Comparison of ENCODE assay signal across 8 cellular contexts in the genomic region with DNA sequence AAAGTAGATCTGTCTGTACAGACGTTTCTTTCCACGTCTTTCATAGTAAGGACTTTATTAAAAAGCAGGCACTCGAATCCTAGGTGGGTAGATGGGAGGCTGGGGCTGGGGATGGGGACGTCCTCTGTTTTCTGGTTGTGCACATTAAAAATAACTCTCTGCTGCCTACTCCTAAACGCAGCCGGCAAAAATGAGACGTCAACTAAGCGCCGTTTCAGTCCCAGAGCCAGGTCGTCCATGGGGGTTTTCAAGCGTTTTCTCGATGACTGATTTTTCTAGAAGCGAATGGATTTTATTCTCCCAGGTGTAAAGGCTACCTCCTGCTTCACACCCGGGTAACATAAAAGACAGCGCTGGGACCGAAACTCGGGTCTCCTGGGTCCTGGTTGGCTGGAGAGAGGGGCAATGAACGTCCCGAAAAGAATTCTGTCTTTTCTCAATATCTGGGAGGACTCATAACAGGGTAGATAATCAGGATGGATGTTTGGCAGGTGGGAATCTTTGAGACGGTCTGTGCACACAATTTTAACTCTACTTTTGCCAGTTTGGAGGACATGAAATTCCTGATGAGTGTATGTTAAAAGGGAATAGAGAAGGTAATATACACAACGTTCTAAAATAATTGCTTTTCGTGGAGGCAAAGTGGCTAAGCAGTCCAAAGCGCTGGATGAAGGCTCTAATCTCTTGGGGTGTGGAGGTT. TPM values are rescaled to one million over a fixed set of nuclear protein-coding genes. Genes with fewer than 3 reads are reported as not detected.
DNase-seq lines count a peak whose midpoint lies in the region; ATAC-seq and TF ChIP-seq lines count a peak whose summit lies in the region.

No MANE protein-coding gene starts in this region.

- H3K9ac ChIP-seq in iPS-20b (ENCODE audit: low read depth, low read length), result peak overlapping the region; percentile 77; the same call in 1 of the 2 replicates

- 13% methylated on average over 23 of the region's 23 CpGs for WGBS in heart right ventricle, 2 donors
- WGBS in urinary bladder, result 12% methylated on average over 23 of the region's 23 CpGs

- peaks cover 4% of the 10 kb centered on the region for H3K9me3 Mint-ChIP-seq in activated CD8-positive, alpha-beta T cell treated with anti-CD3 and anti-CD28 coated beads for 36 hours

- peaks cover 56% of the 10 kb centered on the region for H3K27me3 Mint-ChIP-seq in activated CD8-positive, alpha-beta T cell treated with anti-CD3 and anti-CD28 coated beads for 36 hours

- H3K36me3 ChIP-seq in heart right ventricle, result no peaks in the 10 kb centered on the region
- no peaks in the 10 kb centered on the region for H3K36me3 ChIP-seq in iPS-20b (ENCODE audit: insufficient read depth, low read depth, low read length)
- no peaks in the 10 kb centered on the region for H3K36me3 ChIP-seq in urinary bladder (ENCODE audit: insufficient read depth)

- H3K4me3 Mint-ChIP-seq in activated CD8-positive, alpha-beta T cell treated with anti-CD3 and anti-CD28 coated beads for 36 hours, result peak overlapping the region; percentile 71

- H3K27me3 ChIP-seq in heart right ventricle (peaks cover 0 to 98% (median 65%) of the 10 kb centered on the region in 7 donors), iPS-20b (ENCODE audit: insufficient read depth, low read length) (peaks cover 10% of the 10 kb centered on the region; the same call in 1 of the 2 replicates)

- CTCF ChIA-PET in activated CD8-positive, alpha-beta T cell treated with anti-CD3 and anti-CD28 coated beads for 36 hours (lab: Charles Lee), result no interaction called here

- no peak for TF ChIP-seq CTCF in heart right ventricle (IDR thresholded peaks at IDR 0.05)
- no peak for TF ChIP-seq CTCF in activated CD8-positive, alpha-beta T cell treated with anti-CD3 and anti-CD28 coated beads for 36 hours (IDR thresholded peaks at IDR 0.05)

- peak overlapping the region; percentile 74 for H3K27ac Mint-ChIP-seq in activated CD8-positive, alpha-beta T cell treated with anti-CD3 and anti-CD28 coated beads for 36 hours

- H3K27ac ChIP-seq in heart right ventricle (peak overlapping the region in 1 of 10 donors; percentile 47), iPS-20b (ENCODE audit: low read length) (no peak overlapping the region), urinary bladder (ENCODE audit: low read depth) (no peak overlapping the region)

- no peaks in the 10 kb centered on the region for H3K36me3 Mint-ChIP-seq in activated CD8-positive, alpha-beta T cell treated with anti-CD3 and anti-CD28 coated beads for 36 hours (ENCODE audit: low read depth)

- POLR2A ChIA-PET in activated CD8-positive, alpha-beta T cell treated with anti-CD3 and anti-CD28 coated beads for 36 hours (lab: Charles Lee), result no interaction called here

- H3K4me3 ChIP-seq in heart right ventricle, result peak overlapping the region in 9 of 10 donors; percentile 4 to 49 (median 35)
- peak overlapping the region; percentile 93 for H3K4me3 ChIP-seq in iPS-20b (ENCODE audit: low read length)
- peak overlapping the region; percentile 5 for H3K4me3 ChIP-seq in urinary bladder (ENCODE audit: low read depth, low read length)

- H3K4me1 ChIP-seq in heart right ventricle (peaks cover 0 to 10% (median 0%) of the 10 kb centered on the region in 9 donors), iPS-20b (ENCODE audit: insufficient read depth, low read length) (peaks cover 4% of the 10 kb centered on the region; the same call in 1 of the 2 replicates), urinary bladder (ENCODE audit: insufficient read depth) (no peaks in the 10 kb centered on the region)

- DNase-seq in heart right ventricle (no peak), Right ventricle myocardium superior (no peak), COLO668 (lab: John Stamatoyannopoulos, UW; ENCODE audit: unreplicated experiment) (no peak), NOMO-1 treated with DMSO at 0.1 percent for 48 hours (lab: John Stamatoyannopoulos, UW; ENCODE audit: unreplicated experiment) (no peak)
- DNase-seq in activated CD8-positive, alpha-beta T cell treated with anti-CD3 and anti-CD28 coated beads for 36 hours, result peak; percentile 37

- ATAC-seq in heart right ventricle, result peak in 1 of 8 donors; percentile 59
- ATAC-seq in Right ventricle myocardium superior (ENCODE audit: poor library complexity), result no peak
- ATAC-seq in activated CD8-positive, alpha-beta T cell treated with anti-CD3 and anti-CD28 coated beads for 36 hours, result peak; percentile 48
- ATAC-seq in HG03354 (IDR thresholded peaks at IDR 0.05; ENCODE audit: poor library complexity, severe bottlenecking, unreplicated experiment), result no peak

- intact Hi-C loops in heart right ventricle (cut with DNase I), result no loop called here
- intact Hi-C loops in Right ventricle myocardium superior (cut with DNase I), result no loop called here
- intact Hi-C loops in activated CD8-positive, alpha-beta T cell treated with anti-CD3 and anti-CD28 coated beads for 36 hours (cut with micrococcal nuclease), result loop anchor here (10.0 kb wide), 1 partner anchor 194 kb away; no protein-coding TSS in a partner anchor

- peaks cover 25% of the 10 kb centered on the region for H3K4me1 Mint-ChIP-seq in activated CD8-positive, alpha-beta T cell treated with anti-CD3 and anti-CD28 coated beads for 36 hours (ENCODE audit: low read depth)

- H3K9me3 ChIP-seq in heart right ventricle (no peaks in the 10 kb centered on the region), iPS-20b (ENCODE audit: insufficient read depth, low read depth, low read length) (no peaks in the 10 kb centered on the region)

RNA-seq across cellular contexts. Expression of a gene that starts 25.3 kb away (rescaled TPM):
- total RNA-seq in heart right ventricle (not detected), Right ventricle myocardium superior (not detected), urinary bladder (not detected)
- polyA plus RNA-seq in heart right ventricle (not detected), urinary bladder (not detected)
- not detected for total RNA-seq in activated CD8-positive, alpha-beta T cell treated with anti-CD3 and anti-CD28 coated beads for 36 hours

RNA-seq across cellular contexts. Expression of a gene that starts 35.3 kb away (rescaled TPM):
- total RNA-seq in heart right ventricle (not detected), Right ventricle myocardium superior (not detected), urinary bladder (not detected)
- polyA plus RNA-seq in heart right ventricle (not detected), urinary bladder (not detected)
- not detected for total RNA-seq in activated CD8-positive, alpha-beta T cell treated with anti-CD3 and anti-CD28 coated beads for 36 hours

RNA-seq across cellular contexts. Expression of a gene that starts 47.0 kb away (rescaled TPM):
- 1 to 10 TPM in 9 of 10 donors, under 1 TPM in 1; 0.98 to 2.7 (median 1.3) TPM for total RNA-seq in heart right ventricle
- under 1 TPM; 0.26 to 0.44 TPM for polyA plus RNA-seq in heart right ventricle
- 2.1 TPM for total RNA-seq in Right ventricle myocardium superior
- total RNA-seq in activated CD8-positive, alpha-beta T cell treated with anti-CD3 and anti-CD28 coated beads for 36 hours, result 1 to 10 TPM; 1.1 to 1.6 TPM
- 15.5 TPM for total RNA-seq in urinary bladder
- polyA plus RNA-seq in urinary bladder, result 3.5 TPM

Comparison
In these comparisons a context has a peak if more than half of its experiments do, and no peak if none do; other contexts are left out.
1. H3K4me3 ChIP-seq: peak in every context shown above with its lines; median percentile 93 in iPS-20b; 35 in heart right ventricle; 5 in urinary bladder.